8 cellular contexts compared by ENCODE assay signal in genomic region chr17:50117202-50118040, GRCh38. TPM values are rescaled to one million over a fixed set of nuclear protein-coding genes. Genes with fewer than 3 reads are reported as not detected.
DNase-seq lines count a peak whose midpoint lies in the region; ATAC-seq and TF ChIP-seq lines count a peak whose summit lies in the region.

No MANE protein-coding gene starts in this region.

- H3K9ac ChIP-seq in BLaER1 treated with 17β-estradiol and CSF1 and Interleukin-3, amounts not matched to agents 10 nM and 100 nM = peak overlapping the region in 10 of 11 experiments; percentile 31 to 71 (median 58); a peak in 17 of 22 replicates

- no peak overlapping the region for H3K4me3 Mint-ChIP-seq in chondrocyte (ENCODE audit: unreplicated experiment)

- H3K9me3 Mint-ChIP-seq in chondrocyte (ENCODE audit: low read depth) = no peaks in the 10 kb centered on the region

- H3K27me3 Mint-ChIP-seq in chondrocyte (ENCODE audit: low read depth) = no peaks in the 10 kb centered on the region

- H3K27ac Mint-ChIP-seq in chondrocyte (ENCODE audit: unreplicated experiment) = no peak overlapping the region

- peaks cover 0 to 42% (median 0%) of the 10 kb centered on the region in 11 experiments; a peak in 4 of 22 replicates for H4K20me1 ChIP-seq in BLaER1 treated with 17β-estradiol and CSF1 and Interleukin-3, amounts not matched to agents 10 nM and 100 nM

- peaks cover 7 to 10% (median 10%) of the 10 kb centered on the region in 10 experiments; a peak in 19 of 20 replicates for H3K4me1 ChIP-seq in BLaER1 treated with 17β-estradiol and CSF1 and Interleukin-3, amounts not matched to agents 10 nM and 100 nM
- H3K4me1 ChIP-seq in right lobe of liver = peaks cover 0 to 16% (median 1%) of the 10 kb centered on the region in 4 donors

- H3K4me3 ChIP-seq in BLaER1 treated with 17β-estradiol and CSF1 and Interleukin-3, amounts not matched to agents 10 nM and 100 nM = peak overlapping the region; percentile 30 to 60 (median 46); a peak in 18 of 20 replicates
- no peak overlapping the region for H3K4me3 ChIP-seq in right lobe of liver

- DNase-seq in HPDE6-E6E7 (ENCODE audit: extremely low spot score) = peak; percentile 66
- DNase-seq in activated CD4-positive, alpha-beta T cell treated with anti-CD3 and anti-CD28 coated beads for 1 hour = peak; percentile 60
- no peak for DNase-seq in chondrocyte (ENCODE audit: low spot score)
- DNase-seq in right lobe of liver = peak in 2 of 3 donors; percentile 59 to 70
- peak; percentile 74 for DNase-seq in stimulated activated CD8-positive, alpha-beta memory T cell treated with anti-CD3 and anti-CD28 coated beads, Interleukin-4, amount 100 ng/mL, for 48 hours

- H3K9me3 ChIP-seq in BLaER1 treated with 17β-estradiol and CSF1 and Interleukin-3, amounts not matched to agents 10 nM and 100 nM (replicated peaks in 1 of 11) = no peaks in the 10 kb centered on the region
- H3K9me3 ChIP-seq in right lobe of liver = no peaks in the 10 kb centered on the region

- TF ChIP-seq POLR2A in right lobe of liver (IDR thresholded peaks at IDR 0.05) = no peak

- peak; percentile 79 for TF ChIP-seq CTCF in chondrocyte (IDR thresholded peaks at IDR 0.05)
- peak; percentile 58 to 73 (median 66) for TF ChIP-seq CTCF in right lobe of liver (IDR thresholded peaks at IDR 0.05)

- 21% methylated on average over 23 of the region's 64 CpGs for WGBS in right lobe of liver (ENCODE audit: insufficient coverage, low coverage, low lambda C conversion rate, missing lambda C conversion rate)

- intact Hi-C loops in right lobe of liver (cut with DNase I) = loop anchor here (10.0 kb wide), 1 partner anchor 47 kb away; the partner anchor contains the start of gene SGCA (in 2 of the 2)

- peaks cover 32 to 57% (median 42%) of the 10 kb centered on the region in 11 experiments for H3K27me3 ChIP-seq in BLaER1 treated with 17β-estradiol and CSF1 and Interleukin-3, amounts not matched to agents 10 nM and 100 nM
- no peaks in the 10 kb centered on the region for H3K27me3 ChIP-seq in right lobe of liver

- ATAC-seq in right lobe of liver (peak; percentile 77 to 82 (median 78)), GM21723 (IDR thresholded peaks at IDR 0.05; ENCODE audit: unreplicated experiment) (no peak), GM19328 (IDR thresholded peaks at IDR 0.05; ENCODE audit: unreplicated experiment) (no peak)

- H3K36me3 Mint-ChIP-seq in chondrocyte (ENCODE audit: low read depth) = peaks cover 17% of the 10 kb centered on the region

- peak overlapping the region in 3 of 11 experiments; percentile 6 to 51 (median 41); a peak in 4 of 22 replicates for H3K27ac ChIP-seq in BLaER1 treated with 17β-estradiol and CSF1 and Interleukin-3, amounts not matched to agents 10 nM and 100 nM
- H3K27ac ChIP-seq in right lobe of liver = no peak overlapping the region

- peak overlapping the region; percentile 81 to 95 (median 88) for H3K4me2 ChIP-seq in BLaER1 treated with 17β-estradiol and CSF1 and Interleukin-3, amounts not matched to agents 10 nM and 100 nM

- no peaks in the 10 kb centered on the region for H3K36me3 ChIP-seq in BLaER1 treated with 17β-estradiol and CSF1 and Interleukin-3, amounts not matched to agents 10 nM and 100 nM
- H3K36me3 ChIP-seq in right lobe of liver = no peaks in the 10 kb centered on the region

- H3K4me1 Mint-ChIP-seq in chondrocyte (ENCODE audit: low read depth) = peaks cover 7% of the 10 kb centered on the region

RNA-seq across cellular contexts. Expression of gene SAMD14, which starts 12.5 kb away (rescaled TPM):
- 26.0 to 29.4 TPM (median 27.6 TPM) in 3 replicates for total RNA-seq in chondrocyte
- 1 to 10 TPM in 2 of 6 experiments, under 1 TPM in 3, not detected in 1; 0.50 to 3.8 (median 0.77) TPM for total RNA-seq in right lobe of liver

RNA-seq across cellular contexts. Expression of gene PDK2, which starts 22.3 kb away (rescaled TPM):
- 28.9 to 38.0 TPM (median 31.1 TPM) in 3 replicates for total RNA-seq in chondrocyte
- 10 to 100 TPM; 25.0 to 58.0 (median 44.8) TPM for total RNA-seq in right lobe of liver

RNA-seq across cellular contexts. Expression of gene PPP1R9B, which starts 33.1 kb away (rescaled TPM):
- total RNA-seq in chondrocyte = 75.4 to 84.2 TPM (median 79.3 TPM) in 3 replicates
- 10 to 100 TPM in 5 of 6 experiments, 1 to 10 TPM in 1; 9.9 to 18.1 (median 12.0) TPM for total RNA-seq in right lobe of liver

RNA-seq across cellular contexts. Expression of gene SGCA, which starts 48.4 kb away (rescaled TPM):
- total RNA-seq in chondrocyte (0.85 to 5.5 TPM (median 1.3 TPM) in 3 replicates), right lobe of liver (1 to 10 TPM in 4 of 6 experiments, under 1 TPM in 2; 0.48 to 2.8 (median 1.6) TPM)

Comparison
In these comparisons a context has a peak if more than half of its experiments do, and no peak if none do; other contexts are left out.
1. H3K4me3 ChIP-seq: peak in BLaER1 treated with 17β-estradiol and CSF1 and Interleukin-3, amounts not matched to agents 10 nM and 100 nM (10 of 10); none in right lobe of liver (0 of 3).
2. ATAC-seq: peak in right lobe of liver (4 of 4); none in GM21723 (single experiment) and GM19328 (single experiment).